Comparison of ENCODE assay signal across 22 cellular contexts in the genomic region with DNA sequence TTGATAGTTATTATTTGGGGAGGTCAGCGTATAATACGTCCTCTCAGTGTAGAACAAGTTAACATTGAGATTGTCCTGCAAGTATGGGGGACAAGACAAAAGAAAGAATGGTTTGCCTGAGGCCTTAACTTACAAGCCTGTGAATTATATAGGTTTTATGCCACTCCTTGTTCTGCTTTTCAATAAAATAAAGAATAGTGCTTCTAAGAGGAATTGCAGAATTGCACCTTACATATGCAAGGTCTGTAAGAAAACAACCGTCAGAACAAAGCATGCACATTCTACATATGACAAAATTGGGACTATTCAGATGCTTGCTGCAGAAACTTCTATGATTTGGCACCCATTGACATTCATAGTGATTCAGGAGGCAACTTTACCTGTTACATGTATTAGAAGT.
DNase-seq lines count a peak whose midpoint lies in the region; ATAC-seq and TF ChIP-seq lines count a peak whose summit lies in the region.
"Had no signal": no experiment of that assay in that cellular context is flagged by ENCODE, and none has a peak within 500 bp of the region (broad histone marks: within the 10 kb centered on the region; RNA-seq: fewer than 3 reads in every experiment).

No MANE protein-coding gene starts in this region.

- no peak overlapping the region for H2BK120ac ChIP-seq in mesenchymal stem cell (ENCODE audit: low read depth, low read length)

- TF ChIP-seq EP300 in suprapubic skin (IDR thresholded peaks at IDR 0.05), result no peak

- H3K79me1 ChIP-seq in mesenchymal stem cell (replicated peaks; ENCODE audit: low read length, poor library complexity, severe bottlenecking), result no peaks in the 10 kb centered on the region

- BruUV-seq in MCF 10A (replicated peaks; lab: Mats Ljungman, UMichigan) (no TSS peak), A673 (replicated peaks; lab: Mats Ljungman, UMichigan) (no TSS peak)

- H3K36me3 Mint-ChIP-seq in MCF 10A (ENCODE audit: insufficient read depth, unreplicated experiment), result no peaks in the 10 kb centered on the region
- no peaks in the 10 kb centered on the region for H3K36me3 Mint-ChIP-seq in activated CD8-positive, alpha-beta memory T cell treated with anti-CD3 and anti-CD28 coated beads, Interleukin-2, amount 10 ng/mL, durations not matched to agents 7 days and 5 days
- H3K36me3 Mint-ChIP-seq: CD4-positive, alpha-beta memory T cell had no signal

- no peak overlapping the region for H3K4me3 Mint-ChIP-seq in MCF 10A (ENCODE audit: unreplicated experiment)
- H3K4me3 Mint-ChIP-seq in activated CD8-positive, alpha-beta memory T cell treated with anti-CD3 and anti-CD28 coated beads, Interleukin-2, amount 10 ng/mL, durations not matched to agents 7 days and 5 days, result no peak overlapping the region

- no peak overlapping the region for H3K27ac Mint-ChIP-seq in MCF 10A (ENCODE audit: low read depth, unreplicated experiment)
- no peak overlapping the region for H3K27ac Mint-ChIP-seq in activated CD8-positive, alpha-beta memory T cell treated with anti-CD3 and anti-CD28 coated beads, Interleukin-2, amount 10 ng/mL, durations not matched to agents 7 days and 5 days
- H3K27ac Mint-ChIP-seq: CD4-positive, alpha-beta memory T cell had no signal

- peaks cover 4% of the 10 kb centered on the region for H3K4me1 Mint-ChIP-seq in MCF 10A (ENCODE audit: insufficient read depth, unreplicated experiment)
- no peaks in the 10 kb centered on the region for H3K4me1 Mint-ChIP-seq in activated CD8-positive, alpha-beta memory T cell treated with anti-CD3 and anti-CD28 coated beads, Interleukin-2, amount 10 ng/mL, durations not matched to agents 7 days and 5 days

- POLR2A ChIA-PET in MCF 10A (lab: Yijun Ruan, JAX) (no interaction called here), A673 (lab: Charles Lee; ENCODE audit: low non-redundant PET) (no interaction called here)

- no peaks in the 10 kb centered on the region for H3K79me2 ChIP-seq in GM23248 (ENCODE audit: insufficient read depth)
- no peaks in the 10 kb centered on the region for H3K79me2 ChIP-seq in Loucy (ENCODE audit: insufficient read depth, low read length)

- H3K9me2 ChIP-seq in GM23248 (ENCODE audit: insufficient read depth), result no peaks in the 10 kb centered on the region
- H3K9me2 ChIP-seq in Loucy (replicated peaks; ENCODE audit: low read depth, low read length), result no peaks in the 10 kb centered on the region

- in situ Hi-C loops in GM23248 (cut with MboI), result no loop called here

- no peaks in the 10 kb centered on the region for H3K9me3 ChIP-seq in breast epithelium
- no peaks in the 10 kb centered on the region for H3K9me3 ChIP-seq in GM23248 (ENCODE audit: low read depth)
- H3K9me3 ChIP-seq in Loucy (ENCODE audit: insufficient read depth, low read depth, low read length), result no peaks in the 10 kb centered on the region
- no peaks in the 10 kb centered on the region for H3K9me3 ChIP-seq in mesenchymal stem cell (ENCODE audit: control insufficient read depth, low read length)
- H3K9me3 ChIP-seq in suprapubic skin, result no peaks in the 10 kb centered on the region
- no peaks in the 10 kb centered on the region for H3K9me3 ChIP-seq in A673 (ENCODE audit: low read depth, low read length, poor library complexity, severe bottlenecking)

- no peak overlapping the region for H3K4ac ChIP-seq in mesenchymal stem cell (ENCODE audit: low read depth in 1 of 2, low read length in 2 of 2)

- H3K36me3 ChIP-seq in breast epithelium (no peaks in the 10 kb centered on the region), GM23248 (ENCODE audit: low read depth) (no peaks in the 10 kb centered on the region), Loucy (ENCODE audit: insufficient read depth, low read length) (no peaks in the 10 kb centered on the region), mesenchymal stem cell (ENCODE audit: control insufficient read depth in 1 of 2, insufficient read depth in 2 of 2, low read depth in 1 of 2, low read length in 2 of 2) (no peaks in the 10 kb centered on the region), suprapubic skin (no peaks in the 10 kb centered on the region), A673 (ENCODE audit: insufficient read depth, low read length, poor library complexity, severe bottlenecking) (no peaks in the 10 kb centered on the region)
- H3K36me3 ChIP-seq: SJSA1 had no signal

- no peak overlapping the region for H4K8ac ChIP-seq in mesenchymal stem cell (ENCODE audit: low read length)

- no peak for ATAC-seq in activated CD8-positive, alpha-beta memory T cell treated with anti-CD3 and anti-CD28 coated beads, Interleukin-2, amount 10 ng/mL, durations not matched to agents 7 days and 5 days

- peak overlapping the region; percentile 88 for H2AFZ ChIP-seq in GM23248
- H2AFZ ChIP-seq in Loucy (ENCODE audit: low read length), result peak overlapping the region; percentile 93
- no peak overlapping the region for H2AFZ ChIP-seq in mesenchymal stem cell (ENCODE audit: low read depth, low read length)

- CTCF ChIA-PET in MCF 10A (lab: Yijun Ruan, JAX), result no interaction called here
- CTCF ChIA-PET in activated CD8-positive, alpha-beta memory T cell treated with anti-CD3 and anti-CD28 coated beads, Interleukin-2, amount 10 ng/mL, durations not matched to agents 7 days and 5 days (lab: Charles Lee), result no interaction called here
- CTCF ChIA-PET in A673 (lab: Charles Lee), result no interaction called here

- no peak overlapping the region for H2BK12ac ChIP-seq in mesenchymal stem cell (ENCODE audit: low read length in 2 of 2)

- H4K20me1 ChIP-seq in GM23248 (ENCODE audit: insufficient read depth) (no peaks in the 10 kb centered on the region), Loucy (ENCODE audit: insufficient read depth, low read length, poor library complexity, severe bottlenecking) (no peaks in the 10 kb centered on the region)

- H2BK5ac ChIP-seq in mesenchymal stem cell (ENCODE audit: low read depth, low read length, poor library complexity, severe bottlenecking), result no peak overlapping the region

- DNase-seq in breast epithelium (ENCODE audit: low spot score in 2 of 2) (no peak), MCF 10A (ENCODE audit: unreplicated experiment) (no peak), GM23248 (peak; percentile 0), mesenchymal stem cell (no peak), suprapubic skin (ENCODE audit: low spot score in 2 of 2) (no peak), A673 (ENCODE audit: low spot score) (no peak)
- DNase-seq in activated CD8-positive, alpha-beta memory T cell treated with anti-CD3 and anti-CD28 coated beads, Interleukin-2, amount 10 ng/mL, durations not matched to agents 7 days and 5 days, result no peak
- DNase-seq: 8988T; AML-193; C1 segment of cervical spinal cord; CD4-positive, alpha-beta memory T cell; COR-L47; KBM-7; NCI-H1092; NCI-H1417 treated with DMSO at 0.1 percent for 48 hours; NCI-H2081 treated with DMSO at 0.1 percent for 48 hours; NCI-H526; NCI-H82; Right ventricle myocardium superior; RPMI8226 had no signal

- H3K27ac ChIP-seq in breast epithelium, result no peak overlapping the region
- H3K27ac ChIP-seq in GM23248, result no peak overlapping the region
- H3K27ac ChIP-seq in mesenchymal stem cell (ENCODE audit: low read length, poor library complexity, severe bottlenecking), result no peak overlapping the region
- H3K27ac ChIP-seq in suprapubic skin, result no peak overlapping the region
- no peak overlapping the region for H3K27ac ChIP-seq in A673 (ENCODE audit: low read depth, low read length, poor library complexity, severe bottlenecking)
- H3K27ac ChIP-seq: SJSA1 had no signal

- no peak overlapping the region for H2BK15ac ChIP-seq in mesenchymal stem cell (ENCODE audit: low read depth, poor library complexity, severe bottlenecking)

- H3K4me2 ChIP-seq in GM23248 (ENCODE audit: unreplicated experiment) (peak overlapping the region; percentile 77), Loucy (ENCODE audit: low read depth, low read length, poor library complexity, severe bottlenecking) (peak overlapping the region; percentile 73), mesenchymal stem cell (ENCODE audit: low read length, poor library complexity, severe bottlenecking) (no peak overlapping the region)

- no peak overlapping the region for H2AK5ac ChIP-seq in mesenchymal stem cell (ENCODE audit: low read length, severe bottlenecking)

- no peak for TF ChIP-seq POLR2A in breast epithelium (IDR thresholded peaks at IDR 0.05)
- no peak for TF ChIP-seq POLR2A in suprapubic skin (IDR thresholded peaks at IDR 0.05)

- H3K4me3 ChIP-seq in breast epithelium (peak overlapping the region in 2 of 3 donors; percentile 43 to 51), GM23248 (peak overlapping the region; percentile 73), Loucy (ENCODE audit: low read length, poor library complexity, severe bottlenecking) (peak overlapping the region; percentile 59), mesenchymal stem cell (ENCODE audit: insufficient read depth in 1 of 2, low read depth in 1 of 2, low read length in 2 of 2) (peak overlapping the region in 1 of 2 experiments; percentile 80), suprapubic skin (no peak overlapping the region), A673 (ENCODE audit: low read depth, low read length, poor library complexity, severe bottlenecking) (no peak overlapping the region)
- H3K4me3 ChIP-seq: SJSA1 had no signal

- 44 to 52% methylated on average over 3 of the region's 3 CpGs for WGBS in GM23248 (ENCODE audit: low coverage in 1 of 2, low lambda C conversion rate in 2 of 2, missing lambda C conversion rate in 2 of 2), 2 experiments
- WGBS in mesenchymal stem cell, result 83% methylated on average over 3 of the region's 3 CpGs
- WGBS in suprapubic skin, result 83% methylated on average over 3 of the region's 3 CpGs

- no peaks in the 10 kb centered on the region for H3K27me3 Mint-ChIP-seq in MCF 10A (ENCODE audit: insufficient read depth, unreplicated experiment)
- H3K27me3 Mint-ChIP-seq in activated CD8-positive, alpha-beta memory T cell treated with anti-CD3 and anti-CD28 coated beads, Interleukin-2, amount 10 ng/mL, durations not matched to agents 7 days and 5 days, result no peaks in the 10 kb centered on the region
- H3K27me3 Mint-ChIP-seq: CD4-positive, alpha-beta memory T cell had no signal

- H4K91ac ChIP-seq in mesenchymal stem cell (ENCODE audit: low read length), result no peak overlapping the region

- H3K18ac ChIP-seq in mesenchymal stem cell (ENCODE audit: low read depth in 1 of 2, low read length in 2 of 2), result no peak overlapping the region

- no peak overlapping the region for H3K23ac ChIP-seq in mesenchymal stem cell (ENCODE audit: low read length in 2 of 2)

- H3F3A ChIP-seq in GM23248 (ENCODE audit: insufficient read depth), result no peaks in the 10 kb centered on the region
- no peaks in the 10 kb centered on the region for H3F3A ChIP-seq in Loucy (ENCODE audit: low read depth)

- no peaks in the 10 kb centered on the region for H3K9me3 Mint-ChIP-seq in MCF 10A (ENCODE audit: unreplicated experiment)
- H3K9me3 Mint-ChIP-seq in activated CD8-positive, alpha-beta memory T cell treated with anti-CD3 and anti-CD28 coated beads, Interleukin-2, amount 10 ng/mL, durations not matched to agents 7 days and 5 days (ENCODE audit: low read depth), result no peaks in the 10 kb centered on the region

- H3K9ac ChIP-seq in GM23248, result 0 out of 2 replicates have a peak overlapping the region, but pooled peaks have one; percentile 41
- H3K9ac ChIP-seq in Loucy (ENCODE audit: low read depth, low read length, poor library complexity, severe bottlenecking), result no peak overlapping the region
- peak overlapping the region; percentile 83 for H3K9ac ChIP-seq in mesenchymal stem cell (ENCODE audit: low read length)

- H3K14ac ChIP-seq in mesenchymal stem cell (ENCODE audit: low read length in 2 of 2), result no peak overlapping the region

- no peak for TF ChIP-seq CTCF in breast epithelium (IDR thresholded peaks at IDR 0.05)
- no peak for TF ChIP-seq CTCF in MCF 10A (IDR thresholded peaks at IDR 0.05; ENCODE audit: unreplicated experiment)
- TF ChIP-seq CTCF in Loucy (conservative IDR thresholded peaks at IDR 0.05; ENCODE audit: low read length), result no peak
- TF ChIP-seq CTCF in suprapubic skin (IDR thresholded peaks at IDR 0.05), result no peak
- TF ChIP-seq CTCF in A673 (conservative IDR thresholded peaks at IDR 0.05; ENCODE audit: low read depth, low read length), result no peak

- H3K27me3 ChIP-seq in breast epithelium, result no peaks in the 10 kb centered on the region
- H3K27me3 ChIP-seq in GM23248 (replicated peaks; ENCODE audit: insufficient read depth), result no peaks in the 10 kb centered on the region
- no peaks in the 10 kb centered on the region for H3K27me3 ChIP-seq in Loucy (ENCODE audit: insufficient read depth, low read length, poor library complexity, severe bottlenecking)
- no peaks in the 10 kb centered on the region for H3K27me3 ChIP-seq in mesenchymal stem cell (ENCODE audit: control insufficient read depth in 1 of 2, insufficient read depth in 1 of 2, low read length in 2 of 2)
- no peaks in the 10 kb centered on the region for H3K27me3 ChIP-seq in suprapubic skin
- no peaks in the 10 kb centered on the region for H3K27me3 ChIP-seq in A673 (replicated peaks; ENCODE audit: insufficient read depth, low read depth, low read length, poor library complexity)
- H3K27me3 ChIP-seq: SJSA1 had no signal

- no peaks in the 10 kb centered on the region for H3K4me1 ChIP-seq in breast epithelium
- H3K4me1 ChIP-seq in GM23248 (ENCODE audit: insufficient read depth), result no peaks in the 10 kb centered on the region
- H3K4me1 ChIP-seq in Loucy (ENCODE audit: insufficient read depth, low read length, poor library complexity, severe bottlenecking), result peaks cover 6% of the 10 kb centered on the region
- H3K4me1 ChIP-seq in mesenchymal stem cell (ENCODE audit: control insufficient read depth, insufficient read depth, low read depth, low read length), result no peaks in the 10 kb centered on the region
- H3K4me1 ChIP-seq in suprapubic skin, result no peaks in the 10 kb centered on the region
- no peaks in the 10 kb centered on the region for H3K4me1 ChIP-seq in A673 (ENCODE audit: insufficient read depth, low read length, poor library complexity, severe bottlenecking)
- H3K4me1 ChIP-seq: SJSA1 had no signal

- intact Hi-C loops in breast epithelium (cut with DNase I; ENCODE audit: low total_unique reads) (no loop called here), MCF 10A (cut with micrococcal nuclease) (no loop called here), A673 (cut with micrococcal nuclease; ENCODE audit: unreplicated experiment) (no loop called here)

Comparison
In these comparisons a context has a peak if more than half of its experiments do, and no peak if none do; other contexts are left out.
1. H3K4me3 ChIP-seq: peak in breast epithelium (2 of 3), GM23248 (single experiment) and Loucy (single experiment); none in suprapubic skin (single experiment) and A673 (single experiment).